Comparison of ENCODE assay signal across 20 cellular contexts in genomic region chr4:89712141-89712540, GRCh38.
A peak's percentile ranks its signal among the peaks of the same experiment; 100 is the strongest.
DNase-seq lines count a peak whose midpoint lies in the region; ATAC-seq and TF ChIP-seq lines count a peak whose summit lies in the region.
"Had no signal": no experiment of that assay in that cellular context is flagged by ENCODE, and none has a peak within 500 bp of the region (broad histone marks: within the 10 kb centered on the region; RNA-seq: fewer than 3 reads in every experiment).

No MANE protein-coding gene starts in this region.

- no peaks in the 10 kb centered on the region for H3K9me2 ChIP-seq in GM23248 (ENCODE audit: insufficient read depth)

- ATAC-seq in HG03039 (IDR thresholded peaks at IDR 0.05; ENCODE audit: unreplicated experiment): no peak
- ATAC-seq: HepG2; stimulated activated naive B cell treated with anti-CD40 and anti-IgM and Interleukin-4, amounts not matched to agents 10 μg/mL and 1 μg/mL and 100 μg/mL, for 72 hours had no signal

- H2AFZ ChIP-seq in GM23248: no peak overlapping the region; the same call in 1 of the 2 replicates

- H3K4me3 ChIP-seq in GM23248 (no peak overlapping the region), astrocyte of the spinal cord (ENCODE audit: low read depth, low read length) (no peak overlapping the region), skeletal muscle satellite cell (ENCODE audit: low read length) (peak overlapping the region; percentile 21)
- H3K4me3 ChIP-seq: BLaER1 treated with 17β-estradiol and CSF1 and Interleukin-3, amounts not matched to agents 10 nM and 100 nM; MG63; skin epidermis; transverse colon had no signal

- H3K9ac ChIP-seq in GM23248 (no peak overlapping the region), skeletal muscle satellite cell (ENCODE audit: low read depth, low read length) (peak overlapping the region; percentile 57)
- H3K9ac ChIP-seq: BLaER1 treated with 17β-estradiol and CSF1 and Interleukin-3, amounts not matched to agents 10 nM and 100 nM had no signal

- no peaks in the 10 kb centered on the region for H4K20me1 ChIP-seq in GM23248 (ENCODE audit: insufficient read depth)
- H4K20me1 ChIP-seq: BLaER1 treated with 17β-estradiol and CSF1 and Interleukin-3, amounts not matched to agents 10 nM and 100 nM had no signal

- H3K79me2 ChIP-seq in GM23248 (ENCODE audit: insufficient read depth): no peaks in the 10 kb centered on the region

- no peak for TF ChIP-seq CTCF in astrocyte of the spinal cord (IDR thresholded peaks at IDR 0.05; ENCODE audit: low read depth, low read length)

- WGBS in GM23248 (ENCODE audit: low coverage in 1 of 2, low lambda C conversion rate in 2 of 2, missing lambda C conversion rate in 2 of 2), 2 experiments: 0 to 4% methylated on average over 2 of the region's 2 CpGs

- H3F3A ChIP-seq in GM23248 (ENCODE audit: insufficient read depth): no peaks in the 10 kb centered on the region

- H3K9me3 ChIP-seq in GM23248 (ENCODE audit: low read depth) (no peaks in the 10 kb centered on the region), skeletal muscle satellite cell (replicated peaks; ENCODE audit: low read length) (no peaks in the 10 kb centered on the region)
- H3K9me3 ChIP-seq: BLaER1 treated with 17β-estradiol and CSF1 and Interleukin-3, amounts not matched to agents 10 nM and 100 nM; MG63; transverse colon had no signal

- DNase-seq in GM23248 (peak; percentile 41), astrocyte of the spinal cord (ENCODE audit: low read depth, low spot score) (peak; percentile 86), fibroblast of the conjunctiva (ENCODE audit: low read depth) (peak; percentile 22), NCI-H128 (lab: John Stamatoyannopoulos, UW; ENCODE audit: unreplicated experiment) (no peak), SW480 (ENCODE audit: low spot score) (no peak)
- DNase-seq in stimulated activated CD4-positive, alpha-beta T cell treated with anti-CD3 and anti-CD28 coated beads, Interleukin-4, amount 100 ng/mL, for 24 hours: no peak
- DNase-seq: activated CD4-positive, alpha-beta T cell treated with anti-CD3 and anti-CD28 coated beads, Interleukin-2, amount 50 U/mL, for 1 hour; activated naive CD8-positive, alpha-beta T cell treated with anti-CD3 and anti-CD28 coated beads for 36 hours; activated T-cell treated with anti-CD3 and anti-CD28 coated beads, Interleukin-2, amount 50 U/mL, for 48 hours; kidney; MG63; NCI-H2029 treated with DMSO at 0.1 percent for 48 hours; NCI-H524; stimulated activated naive B cell treated with anti-CD40 and anti-IgM and Interleukin-4, amounts not matched to agents 10 μg/mL and 1 μg/mL and 100 μg/mL, for 72 hours; transverse colon had no signal

- H3K27me3 ChIP-seq in GM23248 (replicated peaks; ENCODE audit: insufficient read depth) (no peaks in the 10 kb centered on the region), skeletal muscle satellite cell (ENCODE audit: control insufficient read depth, insufficient read depth, low read length) (no peaks in the 10 kb centered on the region)
- H3K27me3 ChIP-seq: BLaER1 treated with 17β-estradiol and CSF1 and Interleukin-3, amounts not matched to agents 10 nM and 100 nM; MG63; transverse colon had no signal

- H3K4me2 ChIP-seq in GM23248 (ENCODE audit: unreplicated experiment) (peak overlapping the region; percentile 38), skeletal muscle satellite cell (ENCODE audit: low read length) (peak overlapping the region; percentile 72)
- H3K4me2 ChIP-seq: BLaER1 treated with 17β-estradiol and CSF1 and Interleukin-3, amounts not matched to agents 10 nM and 100 nM had no signal

- H3K27ac ChIP-seq in GM23248: no peak overlapping the region
- H3K27ac ChIP-seq: BLaER1 treated with 17β-estradiol and CSF1 and Interleukin-3, amounts not matched to agents 10 nM and 100 nM; skin epidermis; transverse colon had no signal

- H3K36me3 ChIP-seq in GM23248 (ENCODE audit: low read depth): no peaks in the 10 kb centered on the region
- no peaks in the 10 kb centered on the region for H3K36me3 ChIP-seq in skeletal muscle satellite cell (ENCODE audit: insufficient read depth, low read length)
- H3K36me3 ChIP-seq: BLaER1 treated with 17β-estradiol and CSF1 and Interleukin-3, amounts not matched to agents 10 nM and 100 nM; MG63; transverse colon had no signal

- peaks cover 11% of the 10 kb centered on the region for H3K4me1 ChIP-seq in GM23248 (ENCODE audit: insufficient read depth)
- peaks cover 20% of the 10 kb centered on the region for H3K4me1 ChIP-seq in skeletal muscle satellite cell (ENCODE audit: control insufficient read depth, insufficient read depth, low read length)

- in situ Hi-C loops in GM23248 (cut with MboI) (no loop called here), astrocyte of the spinal cord (cut with HindIII; ENCODE audit: low sequenced_read_pairs) (no loop called here)

Comparison
In these comparisons a context has a peak if more than half of its experiments do, and no peak if none do; other contexts are left out.
1. DNase-seq: peak in GM23248 (single experiment), astrocyte of the spinal cord (single experiment) and fibroblast of the conjunctiva (single experiment); none in NCI-H128 (single experiment), stimulated activated CD4-positive, alpha-beta T cell treated with anti-CD3 and anti-CD28 coated beads, Interleukin-4, amount 100 ng/mL, for 24 hours (single experiment) and SW480 (single experiment).